In the genomic region with DNA sequence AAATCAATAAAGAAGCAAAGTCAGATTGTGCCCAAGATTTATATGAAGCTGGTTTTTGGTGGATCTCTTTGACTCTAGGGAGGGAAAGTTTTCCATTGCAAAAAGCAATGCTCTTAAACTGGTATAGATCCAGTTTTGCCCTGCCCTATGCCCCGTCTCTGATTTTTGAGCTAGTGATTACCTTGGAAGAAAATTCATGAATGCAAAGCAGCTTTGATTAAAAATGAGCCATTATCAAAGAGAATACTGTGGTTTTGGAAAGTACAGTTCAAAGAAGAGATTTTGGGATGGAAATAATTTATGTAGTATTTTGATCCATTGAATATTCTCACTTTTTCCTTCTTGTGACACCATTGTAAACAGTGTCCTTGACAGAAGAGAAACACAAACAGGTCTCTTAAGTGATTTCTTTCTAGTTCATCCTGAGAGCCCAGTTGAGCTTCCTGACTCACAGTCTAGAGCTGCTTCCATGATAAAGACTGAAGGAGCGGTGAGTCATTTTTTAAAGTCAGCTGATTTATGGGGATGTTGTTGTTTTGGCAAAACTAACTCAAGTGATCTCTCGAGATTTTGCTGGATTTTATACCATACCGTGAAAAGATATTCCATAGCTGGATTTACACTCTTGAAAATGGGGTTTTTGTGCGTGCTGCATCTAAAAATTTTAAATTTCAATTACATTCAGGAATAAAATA, we compare ENCODE assay signal across 9 cellular contexts.
DNase-seq lines count a peak whose midpoint lies in the region; ATAC-seq, FAIRE-seq and TF ChIP-seq lines count a peak whose summit lies in the region.
"Had no signal": no experiment of that assay in that cellular context is flagged by ENCODE, and none has a peak within 500 bp of the region (broad histone marks: within the 10 kb centered on the region; RNA-seq: fewer than 3 reads in every experiment).

No MANE protein-coding gene starts in this region.

- no peaks in the 10 kb centered on the region for H3K36me3 ChIP-seq in cardiac muscle cell

- H3K4me3 ChIP-seq in cardiac muscle cell = no peak overlapping the region

- H3K27me3 ChIP-seq in cardiac muscle cell = no peaks in the 10 kb centered on the region

- no peaks in the 10 kb centered on the region for H3K9me3 Mint-ChIP-seq in activated naive CD8-positive, alpha-beta T cell treated with anti-CD3 and anti-CD28 coated beads for 36 hours

- DNase-seq in cardiac muscle cell (ENCODE audit: low read depth in 1 of 2, low spot score in 1 of 2) (peak; percentile 30 to 90), Right ventricle myocardium superior (no peak), islet precursor cell (peak; percentile 71), urothelium cell line (ENCODE audit: low spot score) (peak; percentile 58), medulla oblongata (ENCODE audit: extremely low spot score) (no peak), NCI-H1105 treated with DMSO at 0.1 percent for 48 hours (lab: John Stamatoyannopoulos, UW) (no peak), NCI-H1436 (lab: John Stamatoyannopoulos, UW) (no peak)
- no peak for DNase-seq in activated naive CD8-positive, alpha-beta T cell treated with anti-CD3 and anti-CD28 coated beads for 36 hours
- DNase-seq: T1000 had no signal

- intact Hi-C loops in Right ventricle myocardium superior (cut with DNase I) = no loop called here

- H3K27me3 Mint-ChIP-seq in activated naive CD8-positive, alpha-beta T cell treated with anti-CD3 and anti-CD28 coated beads for 36 hours = no peaks in the 10 kb centered on the region

- H3K4me1 Mint-ChIP-seq in activated naive CD8-positive, alpha-beta T cell treated with anti-CD3 and anti-CD28 coated beads for 36 hours = peaks cover 74% of the 10 kb centered on the region

- no peak overlapping the region for H3K27ac Mint-ChIP-seq in activated naive CD8-positive, alpha-beta T cell treated with anti-CD3 and anti-CD28 coated beads for 36 hours

- no peak for ATAC-seq in Right ventricle myocardium superior (ENCODE audit: poor library complexity)

- no peak for TF ChIP-seq CTCF in cardiac muscle cell (IDR thresholded peaks at IDR 0.05; ENCODE audit: low read depth, low read length)

- H3K4me3 Mint-ChIP-seq in activated naive CD8-positive, alpha-beta T cell treated with anti-CD3 and anti-CD28 coated beads for 36 hours = peak overlapping the region; percentile 4

- FAIRE-seq in urothelium cell line (lab: Jason Lieb, UNC) = no peak

- H3K36me3 Mint-ChIP-seq in activated naive CD8-positive, alpha-beta T cell treated with anti-CD3 and anti-CD28 coated beads for 36 hours = no peaks in the 10 kb centered on the region

- no peaks in the 10 kb centered on the region for H3K9me3 ChIP-seq in cardiac muscle cell (ENCODE audit: low read depth)

- H3K27ac ChIP-seq in cardiac muscle cell = peak overlapping the region; percentile 38

- H3K4me1 ChIP-seq in cardiac muscle cell (ENCODE audit: low read depth) = peaks cover 66% of the 10 kb centered on the region

Comparison
In these comparisons a context has a peak if more than half of its experiments do, and no peak if none do; other contexts are left out.
1. DNase-seq: peak in cardiac muscle cell (2 of 2), islet precursor cell (single experiment) and urothelium cell line (single experiment); none in Right ventricle myocardium superior (single experiment), activated naive CD8-positive, alpha-beta T cell treated with anti-CD3 and anti-CD28 coated beads for 36 hours (single experiment), medulla oblongata (single experiment), NCI-H1105 treated with DMSO at 0.1 percent for 48 hours (single experiment) and NCI-H1436 (single experiment).